Comparison of ENCODE assay signal across 18 cellular contexts in the genomic region with DNA sequence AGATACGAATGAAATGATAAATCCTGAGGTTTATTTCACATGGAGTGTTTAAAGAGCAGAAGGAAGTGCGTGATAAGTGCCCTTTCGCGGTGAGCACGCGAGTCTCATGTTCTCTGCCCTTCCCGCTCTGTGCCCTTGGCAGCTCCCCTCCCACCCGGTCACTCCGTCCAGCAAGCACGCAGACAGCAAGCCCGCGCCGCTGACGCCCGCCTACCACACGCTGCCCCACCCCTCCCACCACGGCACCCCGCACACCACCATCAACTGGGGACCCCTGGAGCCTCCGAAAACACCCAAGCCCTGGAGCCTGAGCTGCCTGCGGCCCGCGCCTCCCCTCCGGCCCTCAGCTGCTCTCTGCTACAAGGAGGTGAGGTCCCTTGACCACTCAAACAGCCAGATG. TPM values are rescaled to one million over a fixed set of nuclear protein-coding genes. Genes with fewer than 3 reads are reported as not detected.
DNase-seq lines count a peak whose midpoint lies in the region; TF ChIP-seq lines count a peak whose summit lies in the region.
"Had no signal": no experiment of that assay in that cellular context is flagged by ENCODE, and none has a peak within 500 bp of the region (broad histone marks: within the 10 kb centered on the region; RNA-seq: fewer than 3 reads in every experiment).

No MANE protein-coding gene starts in this region.

- H3K27ac Mint-ChIP-seq in chondrocyte (ENCODE audit: unreplicated experiment) (peak overlapping the region; percentile 99), HFFc6 (no peak overlapping the region; the same call in 1 of the 2 replicates)
- H3K27ac Mint-ChIP-seq: activated T-helper 2 cell treated with anti-CD3 and anti-CD28 coated beads, Interferon-gamma antibody, Interleukin-2, Interleukin-4, amounts not matched to agents 10 μg/mL and 5 μg/mL and 100 μg/mL, durations not matched to agents 14 hours and 24 hours and 36 hours; CD8-positive, alpha-beta memory T cell had no signal

- H3K4me3 Mint-ChIP-seq in chondrocyte (ENCODE audit: unreplicated experiment) (no peak overlapping the region), HFFc6 (no peak overlapping the region; the same call in 1 of the 2 replicates)
- H3K4me3 Mint-ChIP-seq: CD8-positive, alpha-beta memory T cell had no signal

- H3K4me1 Mint-ChIP-seq in chondrocyte (ENCODE audit: low read depth) = peaks cover 54% of the 10 kb centered on the region
- H3K4me1 Mint-ChIP-seq in HFFc6 (ENCODE audit: low read depth) = peaks cover 29% of the 10 kb centered on the region
- H3K4me1 Mint-ChIP-seq: CD8-positive, alpha-beta memory T cell had no signal

- H3F3A ChIP-seq in smooth muscle cell (ENCODE audit: low read depth) = no peaks in the 10 kb centered on the region

- no peak for TF ChIP-seq CTCF in chondrocyte (IDR thresholded peaks at IDR 0.05)
- TF ChIP-seq CTCF in right atrium auricular region (IDR thresholded peaks at IDR 0.05) = no peak
- TF ChIP-seq CTCF in smooth muscle cell (IDR thresholded peaks at IDR 0.05; ENCODE audit: borderline replicate concordance, insufficient read depth, poor library complexity, severe bottlenecking) = no peak
- TF ChIP-seq CTCF in HFFc6 (IDR thresholded peaks at IDR 0.05) = no peak

- peaks cover 54% of the 10 kb centered on the region for H3K36me3 ChIP-seq in right atrium auricular region
- peaks cover 4% of the 10 kb centered on the region for H3K36me3 ChIP-seq in smooth muscle cell (ENCODE audit: low read depth)
- H3K36me3 ChIP-seq: ovary had no signal

- H3K4me2 ChIP-seq in smooth muscle cell = no peak overlapping the region
- H3K4me2 ChIP-seq: KMS-11 had no signal

- H3K9ac ChIP-seq in smooth muscle cell (ENCODE audit: low read depth) = no peak overlapping the region
- H3K9ac ChIP-seq: KMS-11 had no signal

- DNase-seq in NCI-H1092 (lab: John Stamatoyannopoulos, UW) (peak; percentile 48), chondrocyte (ENCODE audit: low spot score) (no peak), right atrium auricular region (ENCODE audit: low spot score) (no peak), smooth muscle cell (lab: John Stamatoyannopoulos, UW; ENCODE audit: unreplicated experiment) (no peak), HFFc6 (no peak), foreskin melanocyte (no peak), activated gamma-delta T cell treated with Interleukin-2 at 50 U/mL for 16 hours (no peak)
- no peak for DNase-seq in activated naive CD4-positive, alpha-beta T cell (lab: John Stamatoyannopoulos, UW)
- DNase-seq: ACHN; CD8-positive, alpha-beta memory T cell; HCEC 1CT; NCI-H146; NCI-H524; OCI-M1; ovary had no signal

- H3K4me3 ChIP-seq in right atrium auricular region = no peak overlapping the region
- H3K4me3 ChIP-seq in smooth muscle cell = no peak overlapping the region
- H3K4me3 ChIP-seq: ovary had no signal

- H3K9me3 Mint-ChIP-seq in chondrocyte (ENCODE audit: low read depth) (no peaks in the 10 kb centered on the region), HFFc6 (no peaks in the 10 kb centered on the region)
- H3K9me3 Mint-ChIP-seq: activated T-helper 2 cell treated with anti-CD3 and anti-CD28 coated beads, Interferon-gamma antibody, Interleukin-2, Interleukin-4, amounts not matched to agents 10 μg/mL and 5 μg/mL and 100 μg/mL, durations not matched to agents 14 hours and 24 hours and 36 hours; CD8-positive, alpha-beta memory T cell had no signal

- H3K9me3 ChIP-seq in right atrium auricular region (no peaks in the 10 kb centered on the region), smooth muscle cell (replicated peaks; ENCODE audit: low read depth) (no peaks in the 10 kb centered on the region)
- H3K9me3 ChIP-seq: ovary had no signal

- no peaks in the 10 kb centered on the region for H3K27me3 Mint-ChIP-seq in chondrocyte (ENCODE audit: low read depth)
- no peaks in the 10 kb centered on the region; the same call in 1 of the 2 replicates for H3K27me3 Mint-ChIP-seq in HFFc6 (ENCODE audit: insufficient read depth)
- H3K27me3 Mint-ChIP-seq: CD8-positive, alpha-beta memory T cell had no signal

- H3K36me3 Mint-ChIP-seq in chondrocyte (ENCODE audit: low read depth) (peaks cover 40% of the 10 kb centered on the region), HFFc6 (ENCODE audit: low read depth) (peaks cover 26% of the 10 kb centered on the region)

- WGBS in smooth muscle cell (ENCODE audit: low lambda C conversion rate) = 96% methylated on average over 13 of the region's 23 CpGs

- H3K27ac ChIP-seq in right atrium auricular region (peak overlapping the region; percentile 87 to 92), smooth muscle cell (ENCODE audit: low read depth) (peak overlapping the region; percentile 93)
- H3K27ac ChIP-seq: KMS-11 had no signal

- H4K20me1 ChIP-seq in smooth muscle cell (ENCODE audit: low read depth) = peaks cover 4% of the 10 kb centered on the region

- H3K79me2 ChIP-seq in smooth muscle cell (ENCODE audit: low read depth) = no peaks in the 10 kb centered on the region

- H2AFZ ChIP-seq in smooth muscle cell (ENCODE audit: low read depth) = no peak overlapping the region

- H3K27me3 ChIP-seq in right atrium auricular region (no peaks in the 10 kb centered on the region), smooth muscle cell (ENCODE audit: low read depth) (no peaks in the 10 kb centered on the region)
- H3K27me3 ChIP-seq: ovary had no signal

- H3K4me1 ChIP-seq in right atrium auricular region = peaks cover 0 to 53% of the 10 kb centered on the region in 2 donors
- H3K4me1 ChIP-seq in smooth muscle cell (ENCODE audit: low read depth) = no peaks in the 10 kb centered on the region

RNA-seq across cellular contexts. Expression of a gene that starts 37.4 kb away (rescaled TPM):
- 0.59 to 0.94 TPM (median 0.70 TPM) in 3 replicates for total RNA-seq in chondrocyte
- not detected for total RNA-seq in right atrium auricular region
- 1.0 TPM in 1 of 2 replicates, not detected in the other for total RNA-seq in smooth muscle cell
- 4.4 and 6.1 TPM in 2 replicates for polyA plus RNA-seq in smooth muscle cell
- total RNA-seq in HFFc6 (2021; fragmentation: NEBNext Ultra II Directional; extraction: Animal tissue kit (Norgen Biotek cat#: 25700)) = under 1 TPM in 1 of 6 experiments, not detected in 5; 0.41 TPM
- total RNA-seq: CD8-positive, alpha-beta memory T cell; subcutaneous adipose tissue had no signal
- polyA plus RNA-seq: CD8-positive, alpha-beta memory T cell had no signal
